ENCODE assay signal across 8 cellular contexts in the genomic region with DNA sequence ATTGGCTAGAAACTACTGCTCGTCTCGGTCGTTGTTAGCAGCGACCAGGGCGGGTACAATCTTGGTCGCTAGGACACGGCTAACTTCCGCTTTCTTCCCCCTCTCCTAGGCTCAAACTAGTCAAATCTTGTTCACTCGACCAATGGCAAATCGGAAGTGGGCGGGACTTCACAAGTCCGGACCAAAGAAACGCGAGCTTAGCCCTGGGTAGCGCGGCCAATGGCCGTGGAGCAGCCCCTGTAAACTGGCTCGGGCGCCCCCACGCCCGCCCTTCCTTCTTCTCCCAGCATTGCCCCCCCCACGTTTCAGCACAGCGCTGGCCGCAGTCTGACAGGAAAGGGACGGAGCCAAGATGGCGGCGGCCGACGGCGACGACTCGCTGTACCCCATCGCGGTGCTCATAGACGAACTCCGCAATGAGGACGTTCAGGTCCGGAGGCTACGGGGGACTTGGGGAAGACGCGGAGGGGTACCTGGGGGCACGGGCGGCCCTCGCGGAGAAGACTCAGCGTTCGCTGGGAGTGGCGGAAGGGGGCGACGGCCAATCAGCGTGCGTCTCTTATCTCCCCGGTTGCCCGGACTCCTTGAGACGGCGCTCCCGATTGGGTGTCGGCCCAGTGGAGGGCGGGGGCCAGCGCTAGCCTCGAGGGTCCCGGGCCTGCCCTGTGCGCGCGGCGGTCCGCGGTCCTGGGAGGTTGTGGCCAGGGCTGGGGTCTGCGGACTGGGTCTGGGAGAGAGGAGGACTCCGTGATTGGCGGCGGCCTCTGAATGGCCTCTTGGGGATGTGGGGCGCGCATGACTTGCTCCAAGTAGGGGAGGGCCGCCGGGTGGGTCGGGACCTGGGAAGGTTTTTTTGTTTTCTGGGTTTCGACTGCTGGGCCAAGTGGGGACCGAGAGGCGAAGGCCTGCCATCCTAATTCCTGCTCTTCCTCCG. TPM values are rescaled to one million over a fixed set of nuclear protein-coding genes. Genes with fewer than 3 reads are reported as not detected.
DNase-seq lines count a peak whose midpoint lies in the region; ATAC-seq and TF ChIP-seq lines count a peak whose summit lies in the region.

A gene (plus strand): TSS at position 308 of the 934 bp plus-strand sequence. CDS start 45 bp downstream, at position 353.

- peak within 1 kb of the TSS; percentile 87 for H2AFZ ChIP-seq in ACC112 (ENCODE audit: low read length, unreplicated experiment)

- no peaks in the 10 kb centered on the region for H3K9me3 ChIP-seq in breast epithelium
- H3K9me3 ChIP-seq in iPS-18a (ENCODE audit: control insufficient read depth, low read depth, low read length), result no peaks in the 10 kb centered on the region
- no peaks in the 10 kb centered on the region for H3K9me3 ChIP-seq in skeletal muscle satellite cell (replicated peaks; ENCODE audit: low read length)

- H3K9ac ChIP-seq in iPS-18a (ENCODE audit: low read length) (peak within 1 kb of the TSS; percentile 83), skeletal muscle satellite cell (ENCODE audit: low read depth, low read length) (peak within 1 kb of the TSS; percentile 98)

- TF ChIP-seq POLR2A in breast epithelium (IDR thresholded peaks at IDR 0.05), result peak; percentile 69

- H3K4me3 ChIP-seq in ACC112 (ENCODE audit: low read depth, low read length), result peak within 1 kb of the TSS; percentile 94
- H3K4me3 ChIP-seq in breast epithelium, result peak within 1 kb of the TSS; percentile 85 to 92 (median 88)
- peak within 1 kb of the TSS; percentile 83 for H3K4me3 ChIP-seq in iPS-18a (ENCODE audit: low read length)
- peak within 1 kb of the TSS; percentile 89 for H3K4me3 ChIP-seq in skeletal muscle satellite cell (ENCODE audit: low read length)

- H3K4me2 ChIP-seq in skeletal muscle satellite cell (ENCODE audit: low read length), result peak within 1 kb of the TSS; percentile 93

- ATAC-seq in GM18870 (IDR thresholded peaks at IDR 0.05; ENCODE audit: unreplicated experiment), result peak; percentile 95
- peak; percentile 90 for ATAC-seq in HG03135 (IDR thresholded peaks at IDR 0.05; ENCODE audit: unreplicated experiment)

- no peaks in the 10 kb centered on the region for H3K36me3 ChIP-seq in ACC112 (ENCODE audit: insufficient read depth, low read length)
- no peaks in the 10 kb centered on the region for H3K36me3 ChIP-seq in breast epithelium
- H3K36me3 ChIP-seq in iPS-18a (ENCODE audit: control insufficient read depth, low read depth, low read length), result peaks cover 5% of the 10 kb centered on the region
- H3K36me3 ChIP-seq in skeletal muscle satellite cell (ENCODE audit: insufficient read depth, low read length), result peaks cover 18% of the 10 kb centered on the region

- peak within 1 kb of the TSS; percentile 80 for H3K27ac ChIP-seq in ACC112 (ENCODE audit: low read depth, low read length)
- peak within 1 kb of the TSS; percentile 99 for H3K27ac ChIP-seq in VCaP
- H3K27ac ChIP-seq in breast epithelium, result peak within 1 kb of the TSS; percentile 98 to 99
- peak within 1 kb of the TSS; percentile 91 for H3K27ac ChIP-seq in iPS-18a (ENCODE audit: low read length)

- DNase-seq in NCI-H2196 treated with DMSO at 0.1 percent for 48 hours (lab: John Stamatoyannopoulos, UW; ENCODE audit: unreplicated experiment), result peak; percentile 100
- DNase-seq in breast epithelium (ENCODE audit: low spot score in 2 of 2), result peak; percentile 98 to 100

- intact Hi-C loops in breast epithelium (cut with DNase I; ENCODE audit: low total_unique reads), result loop anchor here (2.0 kb wide), 1 partner anchor 19 kb away; a partner anchor contains a TSS

- H3K4me1 ChIP-seq in ACC112 (ENCODE audit: control insufficient read depth, insufficient read depth, low read length, unreplicated experiment) (peaks cover 18% of the 10 kb centered on the region), breast epithelium (peaks cover 4 to 19% of the 10 kb centered on the region in 2 donors), iPS-18a (ENCODE audit: control insufficient read depth, low read depth, low read length) (peaks cover 10% of the 10 kb centered on the region), skeletal muscle satellite cell (ENCODE audit: control insufficient read depth, insufficient read depth, low read length) (peaks cover 19% of the 10 kb centered on the region)

- H3K79me2 ChIP-seq in ACC112 (ENCODE audit: control insufficient read depth, insufficient read depth, low read length, unreplicated experiment), result peaks cover 48% of the 10 kb centered on the region

- TF ChIP-seq CTCF in VCaP (conservative IDR thresholded peaks at IDR 0.05) (no peak), breast epithelium (IDR thresholded peaks at IDR 0.05) (peak in 2 of 3 donors; percentile 9 to 26)

- H3K27me3 ChIP-seq in ACC112 (ENCODE audit: insufficient read depth, low read length) (no peaks in the 10 kb centered on the region), breast epithelium (no peaks in the 10 kb centered on the region), iPS-18a (ENCODE audit: control insufficient read depth, insufficient read depth, low read length) (no peaks in the 10 kb centered on the region), skeletal muscle satellite cell (ENCODE audit: control insufficient read depth, insufficient read depth, low read length) (no peaks in the 10 kb centered on the region)

RNA-seq across cellular contexts. Expression of the gene that starts here (rescaled TPM):
- total RNA-seq in breast epithelium, result 100 to 1,000 TPM; 145 to 198 (median 175) TPM
- total RNA-seq in skeletal muscle satellite cell (2012; rRNA removed), result 194 and 235 TPM in 2 replicates

Comparison
In these comparisons a context has a peak if more than half of its experiments do, and no peak if none do; other contexts are left out.
1. Peak in every context shown above with its lines: DNase-seq, ATAC-seq, H3K4me3 ChIP-seq and H3K27ac ChIP-seq.